23 cellular contexts compared by ENCODE assay signal in genomic region chr2:133756833-133757232, GRCh38.
"Had no signal": no experiment of that assay in that cellular context is flagged by ENCODE, and none has a peak within 500 bp of the region (broad histone marks: within the 10 kb centered on the region; RNA-seq: fewer than 3 reads in every experiment).

No MANE protein-coding gene starts in this region.

- H3K9ac ChIP-seq: KMS-11 had no signal

- ATAC-seq: HepG2, K562, Panc1, PC-3, SK-N-SH treated with all-trans-retinoic acid at 6 μM for 48 hours had no signal

- H3K9me3 ChIP-seq: SJCRH30 had no signal

- H3K4me1 ChIP-seq: SJCRH30 had no signal

- H3K27ac ChIP-seq: KMS-11, RWPE1, SJCRH30 had no signal

- DNase-seq: Kasumi-1, MM.1S, NCI-H1092 treated with DMSO at 0.1 percent for 48 hours, NCI-H1436, NCI-H187, NCI-H2029, NCI-H2081 treated with DMSO at 0.1 percent for 48 hours, NCI-H2171, NCI-H226, NCI-H446, NCI-H510A, NCI-H524 treated with DMSO at 0.1 percent for 48 hours, NCI-H69, NCI-H774, PC-3, SHP77 treated with DMSO at 0.1 percent for 48 hours, SJCRH30 had no signal

- H3K36me3 ChIP-seq: SJCRH30 had no signal

- H3K27me3 ChIP-seq: SJCRH30 had no signal

- H3K4me2 ChIP-seq: KMS-11 had no signal

- H3K4me3 ChIP-seq: K562, SJCRH30 had no signal
